ENCODE assay signal across 14 cellular contexts in the genomic region with DNA sequence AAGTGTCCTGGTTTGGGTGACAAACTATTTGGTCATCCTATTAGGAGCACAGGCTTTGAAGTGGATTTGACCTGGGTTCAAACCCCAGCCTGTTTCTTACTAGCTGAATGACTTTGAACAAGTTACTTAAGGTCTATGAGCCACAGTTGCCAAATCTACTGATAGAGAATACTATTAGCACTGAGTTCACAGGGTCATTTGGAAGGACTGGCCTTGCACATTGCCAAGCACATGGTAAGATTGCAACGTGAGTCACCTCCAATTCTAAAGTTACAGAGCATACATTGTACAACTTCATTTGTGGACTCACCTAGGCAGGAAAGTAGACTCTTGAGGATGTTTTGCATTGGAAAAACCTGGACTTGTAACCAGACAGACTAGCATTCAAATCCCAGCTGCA. TPM values are rescaled to one million over a fixed set of nuclear protein-coding genes. Genes with fewer than 3 reads are reported as not detected.
DNase-seq lines count a peak whose midpoint lies in the region; ATAC-seq and TF ChIP-seq lines count a peak whose summit lies in the region.
"Had no signal": no experiment of that assay in that cellular context is flagged by ENCODE, and none has a peak within 500 bp of the region (broad histone marks: within the 10 kb centered on the region; RNA-seq: fewer than 3 reads in every experiment).

No MANE protein-coding gene starts in this region.

- DNase-seq in AG10803 (ENCODE audit: low read depth), result peak; percentile 54
- DNase-seq in HT1080 (ENCODE audit: low read depth), result peak; percentile 34
- peak; percentile 73 for DNase-seq in iris pigment epithelial cell (ENCODE audit: low read depth)
- no peak for DNase-seq in chondrocyte (ENCODE audit: low spot score)
- DNase-seq in mucosa of descending colon, result no peak
- DNase-seq in activated CD8-positive, alpha-beta memory T cell treated with anti-CD3 and anti-CD28 coated beads, Interleukin-2, amount 50 U/mL, for 4 hours, result no peak
- DNase-seq: activated CD4-positive, alpha-beta T cell treated with anti-CD3 and anti-CD28 coated beads for 48 hours; NK-92 treated with Interleukin-12 subunit alpha and Interleukin-12 subunit beta, amount 100 ng/mL, for 24 hours; T-helper 1 cell had no signal

- ATAC-seq in mucosa of descending colon (no peak), HG02571 (IDR thresholded peaks at IDR 0.05; ENCODE audit: unreplicated experiment) (no peak)

- H3K27me3 Mint-ChIP-seq in brain (no peaks in the 10 kb centered on the region), chondrocyte (ENCODE audit: low read depth) (no peaks in the 10 kb centered on the region)

- no peaks in the 10 kb centered on the region for H3K4me1 ChIP-seq in mucosa of descending colon (ENCODE audit: low read depth)
- H3K4me1 ChIP-seq: ascending aorta had no signal

- no peaks in the 10 kb centered on the region for H3K9me3 Mint-ChIP-seq in brain
- H3K9me3 Mint-ChIP-seq in chondrocyte (ENCODE audit: low read depth), result no peaks in the 10 kb centered on the region

- intact Hi-C loops in mucosa of descending colon (cut with DNase I, micrococcal nuclease), result loop anchor here in 1 of 2 donors (10.0 kb wide), 1 partner anchor 327 kb away; no protein-coding TSS in a partner anchor

- H3K9me3 ChIP-seq in mucosa of descending colon, result no peaks in the 10 kb centered on the region
- H3K9me3 ChIP-seq: ascending aorta had no signal

- H3K27ac Mint-ChIP-seq in brain (peak overlapping the region in 3 of 5 experiments; percentile 62 to 92 (median 88)), chondrocyte (ENCODE audit: unreplicated experiment) (no peak overlapping the region)
- H3K27ac Mint-ChIP-seq: activated T-helper 1 cell treated with anti-CD3 and anti-CD28 coated beads, Interleukin-12 subunit alpha, Interleukin-12 subunit beta, Interleukin-2, Interleukin-4 antibody, amounts not matched to agents 30 ng/mL and 10 ng/mL and 1 ng/mL, durations not matched to agents 14 hours and 24 hours and 36 hours; B cell had no signal

- no peak for TF ChIP-seq CTCF in AG10803 (conservative IDR thresholded peaks at IDR 0.05; ENCODE audit: low read length)
- no peak for TF ChIP-seq CTCF in brain (conservative IDR thresholded peaks at IDR 0.05)
- TF ChIP-seq CTCF in chondrocyte (IDR thresholded peaks at IDR 0.05), result no peak
- TF ChIP-seq CTCF in mucosa of descending colon (IDR thresholded peaks at IDR 0.05), result no peak

- H3K4me3 Mint-ChIP-seq in brain (no peak overlapping the region), chondrocyte (ENCODE audit: unreplicated experiment) (no peak overlapping the region)
- H3K4me3 Mint-ChIP-seq: activated T-helper 1 cell treated with anti-CD3 and anti-CD28 coated beads, Interleukin-12 subunit alpha, Interleukin-12 subunit beta, Interleukin-2, Interleukin-4 antibody, amounts not matched to agents 30 ng/mL and 10 ng/mL and 1 ng/mL, durations not matched to agents 14 hours and 24 hours and 36 hours; B cell had no signal

- H3K4me1 Mint-ChIP-seq in brain, result peaks cover 66% of the 10 kb centered on the region
- H3K4me1 Mint-ChIP-seq in chondrocyte (ENCODE audit: low read depth), result peaks cover 8% of the 10 kb centered on the region
- H3K4me1 Mint-ChIP-seq: B cell had no signal

- H3K4me3 ChIP-seq in AG10803 (ENCODE audit: low read length) (no peak overlapping the region), mucosa of descending colon (no peak overlapping the region)
- H3K4me3 ChIP-seq: ascending aorta had no signal

- H3K36me3 Mint-ChIP-seq in brain (no peaks in the 10 kb centered on the region), chondrocyte (ENCODE audit: low read depth) (no peaks in the 10 kb centered on the region)

- no peaks in the 10 kb centered on the region for H3K36me3 ChIP-seq in mucosa of descending colon (ENCODE audit: low read depth)
- H3K36me3 ChIP-seq: ascending aorta had no signal

RNA-seq across cellular contexts. Expression of a gene that starts 38.9 kb away (rescaled TPM):
- total RNA-seq in HT1080 (2014; rRNA removed; shearing (Covaris generic)), result 40.6 and 52.3 TPM in 2 replicates
- 31.8 and 39.1 TPM in 2 replicates for polyA plus RNA-seq in HT1080 (2015; cell fraction: cytosol; rRNA removed)
- polyA plus RNA-seq in HT1080 (2015; cell fraction: nucleus; rRNA removed), result 57.0 and 67.1 TPM in 2 replicates
- polyA plus RNA-seq in brain (ENCODE audit: insufficient read depth, low read depth, low replicate concordance), result 14.9 TPM
- total RNA-seq in chondrocyte (38.2 to 39.4 TPM (median 39.0 TPM) in 3 replicates), mucosa of descending colon (10 to 100 TPM; 28.1 to 33.4 (median 31.5) TPM)

RNA-seq across cellular contexts. Expression of a gene that starts 39.0 kb away (rescaled TPM):
- total RNA-seq in HT1080 (2014; rRNA removed; shearing (Covaris generic)), result 22.4 and 25.9 TPM in 2 replicates
- polyA plus RNA-seq in HT1080 (2015; cell fraction: cytosol; rRNA removed), result 24.9 and 31.7 TPM in 2 replicates
- polyA plus RNA-seq in HT1080 (2015; cell fraction: nucleus; rRNA removed), result 25.8 and 28.5 TPM in 2 replicates
- 8.0 TPM for polyA plus RNA-seq in brain (ENCODE audit: insufficient read depth, low read depth, low replicate concordance)
- 29.0 to 40.4 TPM (median 31.5 TPM) in 3 replicates for total RNA-seq in chondrocyte
- total RNA-seq in mucosa of descending colon, result 10 to 100 TPM; 20.1 to 40.9 (median 21.6) TPM

Comparison
In these comparisons a context has a peak if more than half of its experiments do, and no peak if none do; other contexts are left out.
1. DNase-seq: peak in AG10803 (single experiment), HT1080 (single experiment) and iris pigment epithelial cell (single experiment); none in chondrocyte (single experiment), mucosa of descending colon (0 of 3) and activated CD8-positive, alpha-beta memory T cell treated with anti-CD3 and anti-CD28 coated beads, Interleukin-2, amount 50 U/mL, for 4 hours (single experiment).